ENCODE assay signal across 1 cellular context in the genomic region with DNA sequence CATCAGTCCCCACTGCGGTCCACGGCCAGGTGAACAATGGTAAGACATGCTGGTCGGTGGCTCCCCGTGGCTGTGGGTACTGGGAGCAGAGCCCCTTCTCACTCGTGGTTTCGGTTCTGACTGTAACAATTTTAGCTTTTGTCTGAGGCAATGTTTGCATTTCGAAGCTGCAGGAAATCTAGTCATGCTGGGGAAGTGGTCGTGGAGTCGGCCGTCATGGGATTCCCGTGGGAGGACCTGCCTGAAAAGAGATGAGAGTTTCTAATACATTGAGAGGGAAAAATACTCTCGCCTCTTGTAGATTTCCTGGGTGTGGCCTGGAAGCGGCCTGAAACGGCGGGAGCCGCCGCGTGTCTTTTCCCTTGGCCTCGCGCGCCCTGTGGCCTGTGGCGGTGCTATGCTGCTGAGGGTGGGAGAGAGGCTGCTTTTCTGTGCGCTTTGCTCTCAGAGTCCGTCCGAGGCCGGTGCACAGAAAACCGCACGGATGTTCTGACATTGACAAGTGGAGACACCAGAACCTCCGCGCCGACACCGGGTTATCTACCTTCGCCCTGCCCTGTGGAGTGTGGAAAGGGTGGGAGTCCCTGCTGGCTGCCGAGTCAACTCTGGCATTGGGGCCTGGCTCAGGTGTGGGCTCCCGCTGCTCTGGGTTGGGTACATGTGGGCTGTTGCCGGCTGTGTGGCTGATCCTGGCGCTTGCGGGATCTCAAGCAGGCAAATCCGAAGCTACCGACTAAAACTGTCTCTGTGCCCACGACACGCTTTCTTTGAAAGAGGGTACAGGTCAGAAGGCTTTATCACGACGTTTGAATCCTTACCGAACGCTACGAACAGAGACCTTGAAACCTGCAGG.
TF ChIP-seq lines count a peak whose summit lies in the region.

No MANE protein-coding gene starts in this region.

TF ChIP-seq in WTC11, 78 proteins besides CTCF, POLR2A, EP300 and RAD21 (continued from another document):
- TF ChIP-seq ARID4B (CRISPR knock-in tag; IDR thresholded peaks at IDR 0.05; ENCODE audit: borderline replicate concordance): no peak
- no peak for TF ChIP-seq TEAD4 (CRISPR knock-in tag; IDR thresholded peaks at IDR 0.05)
- no peak for TF ChIP-seq KAT7 (CRISPR knock-in tag; IDR thresholded peaks at IDR 0.05; ENCODE audit: borderline replicate concordance)
- TF ChIP-seq, protein P1, sequence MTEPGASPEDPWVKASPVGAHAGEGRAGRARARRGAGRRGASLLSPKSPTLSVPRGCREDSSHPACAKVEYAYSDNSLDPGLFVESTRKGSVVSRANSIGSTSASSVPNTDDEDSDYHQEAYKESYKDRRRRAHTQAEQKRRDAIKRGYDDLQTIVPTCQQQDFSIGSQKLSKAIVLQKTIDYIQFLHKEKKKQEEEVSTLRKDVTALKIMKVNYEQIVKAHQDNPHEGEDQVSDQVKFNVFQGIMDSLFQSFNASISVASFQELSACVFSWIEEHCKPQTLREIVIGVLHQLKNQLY (CRISPR knock-in tag; IDR thresholded peaks at IDR 0.05): no peak
- no peak for TF ChIP-seq TCF7 (CRISPR knock-in tag; IDR thresholded peaks at IDR 0.05; ENCODE audit: low read depth)
